In the genomic region with DNA sequence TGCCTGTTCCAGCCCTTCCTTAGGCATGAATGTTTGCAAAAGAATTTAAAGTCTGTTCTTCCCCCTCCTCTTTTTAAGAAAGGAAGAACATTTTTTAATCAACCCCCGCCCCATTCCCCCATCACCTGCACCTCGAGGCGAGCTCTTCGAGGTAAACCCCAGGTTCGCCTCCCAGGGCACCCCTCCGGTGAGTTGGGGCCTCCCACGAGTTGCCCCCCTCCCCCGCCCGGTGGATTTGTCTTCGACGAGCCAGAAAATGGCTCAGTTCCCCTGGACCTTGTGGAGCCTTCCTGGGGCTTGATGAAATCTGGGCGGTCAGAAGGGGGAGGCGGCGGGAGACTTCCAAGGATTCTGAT, we compare ENCODE assay signal across 10 cellular contexts. TPM values are rescaled to one million over a fixed set of nuclear protein-coding genes. Genes with fewer than 3 reads are reported as not detected.
DNase-seq lines count a peak whose midpoint lies in the region; TF ChIP-seq lines count a peak whose summit lies in the region.
"Had no signal": no experiment of that assay in that cellular context is flagged by ENCODE, and none has a peak within 500 bp of the region (broad histone marks: within the 10 kb centered on the region; RNA-seq: fewer than 3 reads in every experiment).

No MANE protein-coding gene starts in this region.

- H3K4me3 Mint-ChIP-seq in osteocyte (ENCODE audit: unreplicated experiment): peak overlapping the region; percentile 32

- H3K36me3 Mint-ChIP-seq in osteocyte (ENCODE audit: unreplicated experiment): no peaks in the 10 kb centered on the region

- in situ Hi-C loops in brain microvascular endothelial cell (cut with HindIII; ENCODE audit: low pct_ligation_motif_present, low sequenced_read_pairs): no loop called here

- no peaks in the 10 kb centered on the region for H3K9me3 Mint-ChIP-seq in osteocyte (ENCODE audit: unreplicated experiment)

- no peak overlapping the region for H3K9ac ChIP-seq in endocrine pancreas (ENCODE audit: control insufficient read depth, insufficient read depth, low read length)

- H3K4me1 Mint-ChIP-seq in osteocyte (ENCODE audit: unreplicated experiment): peaks cover 15% of the 10 kb centered on the region

- H3K4me1 ChIP-seq in endocrine pancreas (ENCODE audit: control insufficient read depth, insufficient read depth, low read length): no peaks in the 10 kb centered on the region

- no peak overlapping the region for H3K27ac ChIP-seq in brain microvascular endothelial cell

- H3K27me3 ChIP-seq in endocrine pancreas (ENCODE audit: control insufficient read depth, insufficient read depth, low read length) (no peaks in the 10 kb centered on the region), brain microvascular endothelial cell (replicated peaks) (peaks cover 61% of the 10 kb centered on the region)

- no peaks in the 10 kb centered on the region for H3K9me3 ChIP-seq in endocrine pancreas (ENCODE audit: control insufficient read depth, low read length)

- peaks cover 82% of the 10 kb centered on the region for H3K27me3 Mint-ChIP-seq in osteocyte (ENCODE audit: unreplicated experiment)

- H3K36me3 ChIP-seq in endocrine pancreas (ENCODE audit: control insufficient read depth, insufficient read depth, low read length) (no peaks in the 10 kb centered on the region), brain microvascular endothelial cell (replicated peaks) (no peaks in the 10 kb centered on the region)

- H3K4me3 ChIP-seq in LNCaP clone FGC (ENCODE audit: low read depth, low read length) (peak overlapping the region; percentile 90), endocrine pancreas (ENCODE audit: control insufficient read depth, insufficient read depth, low read length) (peak overlapping the region; percentile 16), brain microvascular endothelial cell (ENCODE audit: low read depth, low read length) (no peak overlapping the region)

- DNase-seq in NCI-H1417 (lab: John Stamatoyannopoulos, UW): peak in 2 of 3 experiments; percentile 13 to 80
- no peak for DNase-seq in NCI-H1417 treated with DMSO at 0.1 percent for 48 hours (lab: John Stamatoyannopoulos, UW)
- DNase-seq in LNCaP clone FGC (ENCODE audit: low read depth): no peak
- no peak for DNase-seq in osteocyte (ENCODE audit: extremely low spot score, unreplicated experiment)
- no peak for DNase-seq in brain microvascular endothelial cell
- no peak for DNase-seq in NCI-H1092 treated with DMSO at 0.1 percent for 48 hours (lab: John Stamatoyannopoulos, UW)
- no peak for DNase-seq in SHP77 treated with DMSO at 0.1 percent for 48 hours (lab: John Stamatoyannopoulos, UW)
- DNase-seq: stimulated activated CD4-positive, alpha-beta T cell treated with anti-CD3 and anti-CD28 coated beads, Interleukin-4, amount 100 ng/mL, for 4 hours had no signal

- TF ChIP-seq CTCF in LNCaP clone FGC (IDR thresholded peaks at IDR 0.05; ENCODE audit: control insufficient read depth, extremely low read depth, insufficient read depth) (no peak), osteocyte (IDR thresholded peaks at IDR 0.05) (no peak), brain microvascular endothelial cell (IDR thresholded peaks at IDR 0.05; ENCODE audit: low read depth, low read length, missing control alignments) (no peak)

- H3K27ac Mint-ChIP-seq in osteocyte (ENCODE audit: unreplicated experiment): no peak overlapping the region

RNA-seq across cellular contexts. Expression of gene OVOL2, which starts 0.3 kb away (rescaled TPM):
- total RNA-seq in osteocyte: not detected in 2 replicates
- total RNA-seq: mononuclear cell had no signal

Comparison
In these comparisons a context has a peak if more than half of its experiments do, and no peak if none do; other contexts are left out.
1. DNase-seq: peak in NCI-H1417 (2 of 3); none in NCI-H1417 treated with DMSO at 0.1 percent for 48 hours (single experiment), LNCaP clone FGC (single experiment), osteocyte (single experiment), brain microvascular endothelial cell (single experiment), NCI-H1092 treated with DMSO at 0.1 percent for 48 hours (single experiment) and SHP77 treated with DMSO at 0.1 percent for 48 hours (single experiment).